In genomic region chr12:106429043-106429552, GRCh38 we compare ENCODE assay signal across 19 cellular contexts.
"Had no signal": no experiment of that assay in that cellular context is flagged by ENCODE, and none has a peak within 500 bp of the region (broad histone marks: within the 10 kb centered on the region; RNA-seq: fewer than 3 reads in every experiment).

No MANE protein-coding gene starts in this region.

- ATAC-seq: foreskin keratinocyte; gastroesophageal sphincter; mucosa of descending colon; naive thymus-derived CD8-positive, alpha-beta T cell; stimulated activated naive B cell treated with anti-CD40 and anti-IgM and Interleukin-4, amounts not matched to agents 10 μg/mL and 1 μg/mL and 100 μg/mL, for 72 hours had no signal

- H3K4me1 ChIP-seq: foreskin keratinocyte, suprapubic skin, vagina had no signal

- H3K4me3 ChIP-seq: gastroesophageal sphincter, heart left ventricle, hepatocyte, mucosa of descending colon, ovary, right lobe of liver, suprapubic skin, vagina had no signal

- DNase-seq: effector CD4-positive, alpha-beta T cell; foreskin keratinocyte; kidney; mesenchymal stem cell; mucosa of descending colon; naive thymus-derived CD8-positive, alpha-beta T cell; nephron progenitor cell; retina; stimulated activated CD4-positive, alpha-beta T cell treated with anti-CD3 and anti-CD28 coated beads, Interleukin-2, amount 100 ng/mL, for 24 hours; stimulated activated naive B cell treated with anti-CD40 and anti-IgM and Interleukin-4, amounts not matched to agents 10 μg/mL and 1 μg/mL and 100 μg/mL, for 72 hours; trophoblast cell had no signal

- H3K36me3 ChIP-seq: ovary had no signal

- H3K27me3 ChIP-seq: dorsolateral prefrontal cortex, foreskin keratinocyte, gastroesophageal sphincter, heart left ventricle, hepatocyte, ovary, right lobe of liver, suprapubic skin, vagina had no signal

- H3K9me3 ChIP-seq: gastroesophageal sphincter, heart left ventricle, mucosa of descending colon, ovary, right lobe of liver, suprapubic skin, vagina had no signal

- H3K27ac ChIP-seq: foreskin keratinocyte, hepatocyte, ovary, right lobe of liver, suprapubic skin, vagina had no signal
